27 cellular contexts compared by ENCODE assay signal in the genomic region with DNA sequence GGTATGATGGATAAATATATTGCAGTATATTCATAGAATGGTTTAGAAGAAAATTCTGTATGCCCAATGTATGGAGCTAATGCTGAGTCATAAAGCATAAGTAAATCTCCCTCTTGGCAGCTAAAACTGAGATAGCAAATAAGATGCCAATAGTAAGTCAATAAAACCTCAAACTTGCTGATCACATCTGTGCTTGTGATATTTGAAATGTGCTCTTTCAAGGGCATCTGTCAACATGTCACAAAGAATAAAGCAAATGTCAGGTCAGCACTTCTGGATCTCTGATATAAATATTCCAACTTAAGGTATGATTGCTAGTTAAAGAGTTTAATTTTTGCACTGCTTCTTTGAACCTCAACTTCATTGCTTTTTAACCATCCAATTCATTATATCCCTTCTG.
"Had no signal": no experiment of that assay in that cellular context is flagged by ENCODE, and none has a peak within 500 bp of the region (broad histone marks: within the 10 kb centered on the region; RNA-seq: fewer than 3 reads in every experiment).

No MANE protein-coding gene starts in this region.

- DNase-seq: hypothalamus; immature natural killer cell; kidney; left colon; left lung; lower lobe of right lung; mammary epithelial cell; mesenchymal stem cell; naive B cell; natural killer cell; nephron progenitor cell; ovary; right cardiac atrium; sigmoid colon; stimulated activated CD4-positive, alpha-beta T cell treated with anti-CD3 and anti-CD28 coated beads, Interleukin-1b, Interleukin-23, amount 100 ng/mL, for 48 hours; stimulated activated CD4-positive, alpha-beta T cell treated with anti-CD3 and anti-CD28 coated beads, Interleukin-2, amount 100 ng/mL, for 48 hours; stimulated activated CD4-positive, alpha-beta T cell treated with anti-CD3 and anti-CD28 coated beads, Interleukin-4, amount 100 ng/mL, for 4 hours; stimulated activated CD8-positive, alpha-beta memory T cell treated with anti-CD3 and anti-CD28 coated beads, Interleukin-4, amount 100 ng/mL, for 48 hours; stimulated activated naive CD4-positive, alpha-beta T cell treated with Interleukin-2 at 50 U/mL for 16 hours; stimulated activated naive CD8-positive, alpha-beta T cell treated with anti-CD3 and anti-CD28 coated beads, Interleukin-15, amount 100 ng/mL, for 72 hours; substantia nigra had no signal

- H3K27ac ChIP-seq: left lung, lower lobe of right lung, neural progenitor cell, ovary, sigmoid colon, tibial nerve, vagina had no signal

- H3K36me3 ChIP-seq: left lung, lower lobe of right lung, neural progenitor cell, ovary, sigmoid colon, tibial nerve, vagina had no signal

- H3K4me1 ChIP-seq: left lung, lower lobe of right lung, neural progenitor cell, sigmoid colon, tibial nerve, vagina had no signal

- H3K9ac ChIP-seq: neural progenitor cell had no signal

- ATAC-seq: left colon; left lung; lower lobe of right lung; natural killer cell; right cardiac atrium; stimulated activated memory B cell treated with anti-CD40 and anti-IgM and Interleukin-4, amounts not matched to agents 10 μg/mL and 1 μg/mL and 100 μg/mL, for 72 hours; stimulated activated naive CD8-positive, alpha-beta T cell treated with anti-CD3 and anti-CD28 coated beads, Interleukin-15, amount 100 ng/mL, for 72 hours had no signal

- H3K9me3 ChIP-seq: ovary, sigmoid colon, vagina had no signal

- H3K4me3 ChIP-seq: left lung, lower lobe of right lung, neural progenitor cell, ovary, sigmoid colon, smooth muscle cell, tibial nerve, vagina had no signal

- H3K4me2 ChIP-seq: neural progenitor cell, smooth muscle cell had no signal

- H3K27me3 ChIP-seq: left lung, neural progenitor cell, ovary, sigmoid colon, tibial nerve, vagina had no signal

- FAIRE-seq: islet of Langerhans, kidney had no signal

- H2AFZ ChIP-seq: neural progenitor cell had no signal
